8 cellular contexts compared by ENCODE assay signal in the genomic region with DNA sequence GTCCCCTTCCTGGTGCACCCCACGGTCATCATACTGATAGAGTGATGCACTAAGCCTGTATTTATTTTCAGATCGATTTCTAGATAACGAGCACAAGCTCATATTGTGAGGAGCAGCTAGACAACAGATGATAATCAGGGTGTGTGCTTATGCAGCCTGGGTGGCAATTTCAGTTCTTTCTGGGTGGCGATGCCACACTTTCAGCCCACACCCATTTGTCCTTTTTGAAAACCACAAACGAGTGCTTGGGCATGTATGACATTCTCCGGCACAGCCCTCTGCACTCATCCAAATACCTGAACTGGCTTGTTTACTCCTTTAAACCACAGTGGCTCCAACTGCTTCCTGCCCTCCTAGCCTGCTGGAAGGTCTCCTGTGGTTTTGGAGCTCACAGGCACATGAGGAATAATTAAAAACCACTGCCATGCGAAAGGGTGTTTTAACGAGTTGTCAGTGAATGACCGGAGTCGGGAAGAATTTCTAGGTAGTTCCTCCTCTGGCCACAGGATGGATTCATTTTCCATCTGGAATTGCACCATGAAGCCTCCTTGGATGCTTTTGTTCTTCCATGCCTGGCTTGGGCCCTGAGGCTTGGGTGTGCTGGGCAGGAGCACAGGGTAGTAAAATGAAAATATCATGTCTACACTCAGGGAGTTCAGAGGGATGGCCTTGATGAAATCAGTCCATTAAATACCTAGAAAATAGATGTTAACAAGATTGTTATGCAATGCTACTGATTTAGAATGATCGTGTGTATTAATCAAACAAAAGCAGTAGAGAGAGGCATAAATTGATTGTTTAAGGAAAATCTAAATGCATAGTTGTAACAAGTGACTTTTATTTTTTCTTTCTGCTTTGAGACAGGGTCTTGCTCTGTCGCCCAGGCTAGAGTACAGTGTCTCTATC. TPM values are rescaled to one million over a fixed set of nuclear protein-coding genes. Genes with fewer than 3 reads are reported as not detected.
DNase-seq lines count a peak whose midpoint lies in the region; ATAC-seq, FAIRE-seq and TF ChIP-seq lines count a peak whose summit lies in the region.

No MANE protein-coding gene starts in this region.

- H3K79me2 ChIP-seq in endothelial cell of umbilical vein (ENCODE audit: control insufficient read depth, insufficient read depth, low read length), result no peaks in the 10 kb centered on the region

- H3K4me3 ChIP-seq in heart left ventricle (no peak overlapping the region), RWPE2 (ENCODE audit: severe bottlenecking) (no peak overlapping the region), endothelial cell of umbilical vein (replicated peaks in 1 of 3; ENCODE audit: insufficient read depth in 1 of 3, low read depth in 1 of 3, low read length in 3 of 3) (no peak overlapping the region), prostate gland (no peak overlapping the region)

- TF ChIP-seq POLR2A in heart left ventricle (IDR thresholded peaks at IDR 0.05) (no peak), endothelial cell of umbilical vein (IDR thresholded peaks at IDR 0.05; ENCODE audit: low read depth, low read length) (no peak), prostate gland (IDR thresholded peaks at IDR 0.05) (no peak)

- FAIRE-seq in endothelial cell of umbilical vein (lab: Jason Lieb, UNC), result peak; percentile 88

- H3K4me2 ChIP-seq in endothelial cell of umbilical vein (ENCODE audit: insufficient read depth, low read length), result no peak overlapping the region

- no TSS peak for BruUV-seq in endothelial cell of umbilical vein (replicated peaks; lab: Mats Ljungman, UMichigan)

- H3K27ac ChIP-seq in heart left ventricle (peak overlapping the region in 1 of 12 donors; percentile 53), RWPE2 (ENCODE audit: poor library complexity, severe bottlenecking) (peak overlapping the region; percentile 91), endothelial cell of umbilical vein (ENCODE audit: insufficient read depth, low read depth, low read length) (no peak overlapping the region), prostate gland (peak overlapping the region in 1 of 2 donors; percentile 7)

- CTCF ChIA-PET in endothelial cell of umbilical vein (lab: Charles Lee), result interaction anchor here (0.7 to 4.2 kb wide), 16 partner anchors 8 to 1628 kb away, joined by 3 to 33 read pairs (median 8); no protein-coding TSS in a partner anchor

- no peak for DNase-seq in heart left ventricle
- DNase-seq in Right ventricle myocardium inferior (ENCODE audit: missing footprints), result no peak
- DNase-seq in RWPE2 (ENCODE audit: low spot score), result no peak
- peak; percentile 37 for DNase-seq in endothelial cell of umbilical vein (ENCODE audit: low read depth, low spot score)
- DNase-seq in prostate gland (ENCODE audit: low spot score), result peak; percentile 52
- no peak for DNase-seq in GM19240 (ENCODE audit: insufficient read length, low spot score)
- DNase-seq in activated gamma-delta T cell treated with Interleukin-2 at 50 U/mL for 16 hours, result no peak

- H4K20me1 ChIP-seq in endothelial cell of umbilical vein (replicated peaks; ENCODE audit: control insufficient read depth, extremely low read depth, insufficient read depth, low read length), result no peaks in the 10 kb centered on the region

- no peak overlapping the region for H3K9ac ChIP-seq in endothelial cell of umbilical vein (replicated peaks; ENCODE audit: extremely low read depth, insufficient read depth, low read length)

- POLR2A ChIA-PET in endothelial cell of umbilical vein (lab: Charles Lee), result no interaction called here

- 45 to 63% (median 61%) methylated on average over 12 of the region's 12 CpGs for WGBS in heart left ventricle, 4 donors
- 21% methylated on average over 12 of the region's 12 CpGs for WGBS in prostate gland

- H3K4me1 ChIP-seq in heart left ventricle (peaks cover 0 to 41% (median 8%) of the 10 kb centered on the region in 12 donors), RWPE2 (ENCODE audit: insufficient read depth, poor library complexity, severe bottlenecking) (peaks cover 39% of the 10 kb centered on the region), endothelial cell of umbilical vein (ENCODE audit: control insufficient read depth, extremely low read depth, insufficient read depth, low read length) (peaks cover 9% of the 10 kb centered on the region), prostate gland (replicated peaks) (peaks cover 3% of the 10 kb centered on the region)

- intact Hi-C loops in heart left ventricle (cut with DNase I), result loop anchor here in 5 of 10 donors (5.0 to 10.0 kb wide), 4 partner anchors 104 to 1627 kb away; no protein-coding TSS in a partner anchor
- intact Hi-C loops in Right ventricle myocardium inferior (cut with DNase I), result loop anchor here (10.0 kb wide), 1 partner anchor 104 kb away; no protein-coding TSS in a partner anchor
- intact Hi-C loops in endothelial cell of umbilical vein (cut with micrococcal nuclease), result loop anchor here (1.0 kb wide), 1 partner anchor 146 kb away; no protein-coding TSS in a partner anchor
- intact Hi-C loops in prostate gland (cut with DNase I), result no loop called here

- ATAC-seq in heart left ventricle (no peak), Right ventricle myocardium inferior (no peak), RWPE2 (ENCODE audit: low read depth) (peak; percentile 55), HG03521 (IDR thresholded peaks at IDR 0.05; ENCODE audit: unreplicated experiment) (no peak)

- peak in 8 of 12 donors; percentile 9 to 43 (median 28) for TF ChIP-seq CTCF in heart left ventricle (IDR thresholded peaks at IDR 0.05)
- peak; percentile 80 for TF ChIP-seq CTCF in RWPE2 (IDR thresholded peaks at IDR 0.05; ENCODE audit: poor library complexity, severe bottlenecking)
- TF ChIP-seq CTCF in endothelial cell of umbilical vein (IDR thresholded peaks at IDR 0.05; ENCODE audit: extremely low read depth in 1 of 2, insufficient read depth in 1 of 2, low read depth in 1 of 2, low read length in 2 of 2), result peak; percentile 35 to 42
- TF ChIP-seq CTCF in prostate gland (IDR thresholded peaks at IDR 0.05), result peak in 3 of 4 experiments; percentile 16 to 54 (median 37)

- H3K9me1 ChIP-seq in endothelial cell of umbilical vein (replicated peaks; ENCODE audit: control insufficient read depth, extremely low read depth, insufficient read depth, low read length), result no peaks in the 10 kb centered on the region

- no peaks in the 10 kb centered on the region for H3K36me3 ChIP-seq in heart left ventricle
- H3K36me3 ChIP-seq in RWPE2 (ENCODE audit: low read depth), result no peaks in the 10 kb centered on the region
- H3K36me3 ChIP-seq in endothelial cell of umbilical vein (ENCODE audit: control insufficient read depth in 2 of 2, extremely low read depth in 1 of 2, insufficient read depth in 2 of 2, low read length in 2 of 2), result no peaks in the 10 kb centered on the region
- no peaks in the 10 kb centered on the region for H3K36me3 ChIP-seq in prostate gland

- no peaks in the 10 kb centered on the region for H3K9me3 ChIP-seq in heart left ventricle
- no peaks in the 10 kb centered on the region for H3K9me3 ChIP-seq in RWPE2 (ENCODE audit: severe bottlenecking)
- no peaks in the 10 kb centered on the region for H3K9me3 ChIP-seq in endothelial cell of umbilical vein (replicated peaks; ENCODE audit: control insufficient read depth, insufficient read depth, low read length)
- H3K9me3 ChIP-seq in prostate gland, result no peaks in the 10 kb centered on the region

- no peak overlapping the region for H2AFZ ChIP-seq in endothelial cell of umbilical vein (ENCODE audit: low read depth, low read length)

- dilution Hi-C loops in endothelial cell of umbilical vein (cut with MboI; ENCODE audit: extremely low pct_ligation_motif_present, low sequenced_read_pairs), result no loop called here

- H3K27me3 ChIP-seq in heart left ventricle (no peaks in the 10 kb centered on the region), RWPE2 (ENCODE audit: insufficient read depth, poor library complexity, severe bottlenecking) (no peaks in the 10 kb centered on the region), endothelial cell of umbilical vein (ENCODE audit: control insufficient read depth in 2 of 2, insufficient read depth in 2 of 2, low read length in 2 of 2) (no peaks in the 10 kb centered on the region), prostate gland (replicated peaks; ENCODE audit: insufficient read depth) (no peaks in the 10 kb centered on the region)

TF ChIP-seq in endothelial cell of umbilical vein, 7 proteins besides CTCF, POLR2A, EP300 and RAD21:
- no peak for TF ChIP-seq MYC (IDR thresholded peaks at IDR 0.05; ENCODE audit: low read depth, low read length)
- peak; percentile 35 for TF ChIP-seq GATA2 (IDR thresholded peaks at IDR 0.05; ENCODE audit: insufficient read depth, insufficient read length, low read depth, low read length)

RNA-seq across cellular contexts. Expression of a gene that starts 52.4 kb away (rescaled TPM):
- total RNA-seq in heart left ventricle, result 1,000 to 10,000 TPM in 1 of 9 donors, 100 to 1,000 TPM in 8; 542 to 1,594 (median 701) TPM
- 1,000 to 10,000 TPM in 1 of 2 donors, 100 to 1,000 TPM in 1; 150 to 1,693 TPM for polyA plus RNA-seq in heart left ventricle
- total RNA-seq in Right ventricle myocardium inferior, result 583 TPM
- total RNA-seq in endothelial cell of umbilical vein, result 1,125 and 1,147 TPM in 2 replicates
- polyA plus RNA-seq in endothelial cell of umbilical vein, result 313 and 424 TPM in 2 replicates
- polyA plus RNA-seq in endothelial cell of umbilical vein (2011; cell fraction: cytosol; rRNA removed), result 480 and 502 TPM in 2 replicates
- polyA plus RNA-seq in endothelial cell of umbilical vein (2011; cell fraction: nucleus; rRNA removed), result 255 and 459 TPM in 2 replicates
- 1,054 and 1,144 TPM in 2 replicates for polyA plus RNA-seq in endothelial cell of umbilical vein (2012)
- polyA minus RNA-seq in endothelial cell of umbilical vein, result 909 and 1,209 TPM in 2 replicates
- polyA minus RNA-seq in endothelial cell of umbilical vein (2011; cell fraction: cytosol; rRNA and poly(A)+ RNA removed), result 134 TPM
- polyA minus RNA-seq in endothelial cell of umbilical vein (2011; cell fraction: nucleus; rRNA and poly(A)+ RNA removed), result 270 and 336 TPM in 2 replicates
- total RNA-seq in prostate gland, result 100 to 1,000 TPM; 246 to 293 TPM

Comparison
In these comparisons a context has a peak if more than half of its experiments do, and no peak if none do; other contexts are left out.
1. DNase-seq: peak in endothelial cell of umbilical vein (single experiment) and prostate gland (single experiment); none in heart left ventricle (0 of 5), Right ventricle myocardium inferior (single experiment), RWPE2 (single experiment), GM19240 (single experiment) and activated gamma-delta T cell treated with Interleukin-2 at 50 U/mL for 16 hours (single experiment).
2. CTCF ChIP-seq: peak in every context shown above with its lines; median percentile 80 in RWPE2; 38 in endothelial cell of umbilical vein; 37 in prostate gland; 28 in heart left ventricle.